Comparison of ENCODE assay signal across 20 cellular contexts in genomic region chr7:130334274-130334673, GRCh38. TPM values are rescaled to one million over a fixed set of nuclear protein-coding genes. Genes with fewer than 3 reads are reported as not detected.
DNase-seq lines count a peak whose midpoint lies in the region; ATAC-seq and TF ChIP-seq lines count a peak whose summit lies in the region.
"Had no signal": no experiment of that assay in that cellular context is flagged by ENCODE, and none has a peak within 500 bp of the region (broad histone marks: within the 10 kb centered on the region; RNA-seq: fewer than 3 reads in every experiment).

No MANE protein-coding gene starts in this region.

- no peaks in the 10 kb centered on the region for H3K9me3 Mint-ChIP-seq in chondrocyte (ENCODE audit: low read depth)
- H3K9me3 Mint-ChIP-seq: CD8-positive, alpha-beta T cell had no signal

- H3K36me3 ChIP-seq in IMR-90 (ENCODE audit: control insufficient read depth, insufficient read depth, low read length) (no peaks in the 10 kb centered on the region), SJCRH30 (no peaks in the 10 kb centered on the region)
- H3K36me3 ChIP-seq: BE2C had no signal

- CTCF ChIA-PET in IMR-90 (lab: Yijun Ruan, JAX): interaction anchor here (0.7 kb wide), 1 partner anchor 393 kb away, joined by 6 read pairs; no protein-coding TSS in a partner anchor

- H3K27me3 Mint-ChIP-seq in chondrocyte (ENCODE audit: low read depth): no peaks in the 10 kb centered on the region

- no peak overlapping the region for H3K4me3 Mint-ChIP-seq in chondrocyte (ENCODE audit: unreplicated experiment)
- H3K4me3 Mint-ChIP-seq: CD8-positive, alpha-beta T cell had no signal

- dilution Hi-C loops in IMR-90 (cut with HindIII; ENCODE audit: low sequenced_read_pairs, unreplicated experiment): no loop called here

- TF ChIP-seq CTCF in IMR-90 (conservative IDR thresholded peaks at IDR 0.05; ENCODE audit: low read depth, low read length): no peak
- TF ChIP-seq CTCF in chondrocyte (IDR thresholded peaks at IDR 0.05): no peak
- no peak for TF ChIP-seq CTCF in fibroblast of villous mesenchyme (IDR thresholded peaks at IDR 0.05; ENCODE audit: insufficient read depth, low read depth, low read length)

- H3K9me1 ChIP-seq in IMR-90 (ENCODE audit: insufficient read depth, low read length): peaks cover 4% of the 10 kb centered on the region; the same call in 1 of the 2 replicates

- ATAC-seq in IMR-90 (ENCODE audit: low read depth) (peak; percentile 29), sciatic nerve (peak; percentile 72)
- ATAC-seq: CD8-positive, alpha-beta T cell had no signal

- peak; percentile 22 for DNase-seq in IMR-90
- no peak for DNase-seq in chondrocyte (ENCODE audit: low spot score)
- peak; percentile 30 for DNase-seq in fibroblast of villous mesenchyme (ENCODE audit: low read depth)
- DNase-seq in sciatic nerve (ENCODE audit: low spot score): no peak
- no peak for DNase-seq in T1000 (lab: John Stamatoyannopoulos, UW)
- DNase-seq in SJCRH30: no peak
- no peak for DNase-seq in activated CD4-positive, alpha-beta T cell treated with anti-CD3 and anti-CD28 coated beads, Interleukin-2, amount 50 U/mL, for 1 hour
- DNase-seq: ACHN; BE2C; CD8-positive, alpha-beta T cell; GF-D8; KBM-7; NCI-H1048; NCI-H146; NCI-H2081 treated with DMSO at 0.1 percent for 48 hours; NCI-H2227 treated with DMSO at 0.1 percent for 48 hours; NCI-H526 had no signal

- H3K56ac ChIP-seq in IMR-90 (ENCODE audit: extremely low read depth, insufficient read depth, low read length): no peak overlapping the region

- peaks cover 11% of the 10 kb centered on the region for H3K4me1 Mint-ChIP-seq in chondrocyte (ENCODE audit: low read depth)

- H3K9me3 ChIP-seq in IMR-90 (ENCODE audit: control insufficient read depth, insufficient read depth, low read length): no peaks in the 10 kb centered on the region
- H3K9me3 ChIP-seq in SJCRH30 (replicated peaks): peaks cover 5% of the 10 kb centered on the region; the same call in 1 of the 2 replicates
- H3K9me3 ChIP-seq: BE2C had no signal

- in situ Hi-C loops in IMR-90 (cut with MboI; ENCODE audit: low sequenced_read_pairs): no loop called here

- POLR2A ChIA-PET in IMR-90 (lab: Charles Lee; ENCODE audit: unreplicated experiment): interaction anchor here (0.5 kb wide), 1 partner anchor 776 kb away, joined by 3 read pairs; no protein-coding TSS in a partner anchor

- no peak overlapping the region for H3K18ac ChIP-seq in IMR-90 (ENCODE audit: low read depth, low read length)

- H4K5ac ChIP-seq in IMR-90 (ENCODE audit: low read depth, low read length): no peak overlapping the region

- no peak overlapping the region for H4K8ac ChIP-seq in IMR-90 (ENCODE audit: low read depth in 2 of 2, low read length in 2 of 2)

- no TSS peak for BruUV-seq in IMR-90 (replicated peaks; lab: Mats Ljungman, UMichigan)

- no peaks in the 10 kb centered on the region for H3K36me3 Mint-ChIP-seq in chondrocyte (ENCODE audit: low read depth)
- H3K36me3 Mint-ChIP-seq: CD8-positive, alpha-beta T cell had no signal

- H2BK20ac ChIP-seq in IMR-90 (ENCODE audit: low read depth, low read length): no peak overlapping the region

- no peaks in the 10 kb centered on the region for H3K79me1 ChIP-seq in IMR-90 (ENCODE audit: low read depth in 1 of 2, low read length in 2 of 2)

- intact Hi-C loops in IMR-90 (cut with micrococcal nuclease): no loop called here
- intact Hi-C loops in sciatic nerve (cut with DNase I): no loop called here

- H4K91ac ChIP-seq in IMR-90 (ENCODE audit: insufficient read depth, low read depth, low read length): no peak overlapping the region

- WGBS in IMR-90 (ENCODE audit: extremely low coverage in 2 of 2, insufficient read length in 1 of 2), 2 experiments: no CpG with 5 or more reads among the region's 6 CpGs

- H3K27me3 ChIP-seq in IMR-90 (ENCODE audit: control insufficient read depth, insufficient read depth, low read length) (no peaks in the 10 kb centered on the region), SJCRH30 (no peaks in the 10 kb centered on the region)
- H3K27me3 ChIP-seq: BE2C had no signal

- H3K4me2 ChIP-seq in IMR-90 (ENCODE audit: low read depth, low read length): no peak overlapping the region

- H2BK5ac ChIP-seq in IMR-90 (ENCODE audit: low read depth, low read length, poor library complexity, severe bottlenecking): no peak overlapping the region

- H3K4me3 ChIP-seq in IMR-90 (ENCODE audit: insufficient read depth, low read depth, low read length) (no peak overlapping the region), fibroblast of villous mesenchyme (ENCODE audit: low read depth, low read length) (no peak overlapping the region), SJCRH30 (no peak overlapping the region)

- H4K20me1 ChIP-seq in IMR-90 (ENCODE audit: insufficient read depth, low read length): no peaks in the 10 kb centered on the region

- H2AK5ac ChIP-seq in IMR-90 (ENCODE audit: low read depth, low read length): 0 out of 2 replicates have a peak overlapping the region, but pooled peaks have one; percentile 20

- H3K4ac ChIP-seq in IMR-90 (ENCODE audit: low read depth, low read length): no peak overlapping the region

- H3K27ac ChIP-seq in IMR-90 (ENCODE audit: insufficient read depth, low read length) (no peak overlapping the region), SJCRH30 (no peak overlapping the region)
- H3K27ac ChIP-seq: HL-60, RWPE1 had no signal

- peak overlapping the region; percentile 55 for H3K27ac Mint-ChIP-seq in chondrocyte (ENCODE audit: unreplicated experiment)
- H3K27ac Mint-ChIP-seq: CD8-positive, alpha-beta T cell had no signal

- no peak overlapping the region for H2BK120ac ChIP-seq in IMR-90 (ENCODE audit: low read depth, low read length)

- H3K4me1 ChIP-seq in IMR-90 (ENCODE audit: control insufficient read depth, insufficient read depth, low read length) (no peaks in the 10 kb centered on the region), SJCRH30 (peaks cover 26% of the 10 kb centered on the region)
- H3K4me1 ChIP-seq: BE2C had no signal

- H3K14ac ChIP-seq in IMR-90 (replicated peaks; ENCODE audit: low read depth, low read length): no peak overlapping the region

- no peak for TF ChIP-seq POLR2A in IMR-90 (IDR thresholded peaks at IDR 0.05; ENCODE audit: low read depth, low read length)

- peak overlapping the region; percentile 28 for H2AFZ ChIP-seq in IMR-90 (replicated peaks; ENCODE audit: low read length, poor library complexity)

- no peak overlapping the region for H2AK9ac ChIP-seq in IMR-90 (replicated peaks; ENCODE audit: low read depth, low read length, poor library complexity)

- no peak overlapping the region for H3K9ac ChIP-seq in IMR-90 (ENCODE audit: low read depth, low read length)

- TF ChIP-seq RAD21 in IMR-90 (IDR thresholded peaks at IDR 0.05; ENCODE audit: low read length): no peak

- H2BK15ac ChIP-seq in IMR-90 (ENCODE audit: low read depth, low read length): no peak overlapping the region

- no peak overlapping the region for H3K23ac ChIP-seq in IMR-90 (ENCODE audit: low read depth, low read length)

TF ChIP-seq in IMR-90, 13 proteins besides CTCF, POLR2A, EP300 and RAD21:
- TF ChIP-seq CHD1 (IDR thresholded peaks at IDR 0.05; ENCODE audit: low read depth, low read length) (no peak), NFE2L2 (IDR thresholded peaks at IDR 0.05; ENCODE audit: low read depth, low read length) (no peak), ELK1 (IDR thresholded peaks at IDR 0.05; ENCODE audit: borderline replicate concordance, low read depth, low read length) (no peak), BHLHE40 (IDR thresholded peaks at IDR 0.05; ENCODE audit: low read depth, low read length) (no peak), RFX5 (IDR thresholded peaks at IDR 0.05; ENCODE audit: low read depth, low read length) (no peak)

RNA-seq across cellular contexts. Expression of gene CPA5, which starts 10.3 kb away (rescaled TPM):
- under 0.01 TPM in 1 of 2 replicates, not detected in the other for total RNA-seq in IMR-90 (2012; rRNA removed)
- 0.53 and 0.86 TPM in 2 replicates for polyA plus RNA-seq in IMR-90 (2012; rRNA removed)
- polyA plus RNA-seq in IMR-90 (2012; cell fraction: cytosol; rRNA removed): 0.32 and 0.45 TPM in 2 replicates
- 0.72 and 0.95 TPM in 2 replicates for polyA plus RNA-seq in IMR-90 (2012; cell fraction: nucleus; rRNA removed; ENCODE audit: low replicate concordance)
- not detected in 3 replicates for total RNA-seq in chondrocyte
- not detected in 2 replicates for total RNA-seq in fibroblast of villous mesenchyme
- not detected for total RNA-seq in sciatic nerve
- 2.6 and 3.3 TPM in 2 replicates for total RNA-seq in SJCRH30 (2014; rRNA removed; shearing (Covaris generic))
- total RNA-seq: CD8-positive, alpha-beta T cell; H1 had no signal

RNA-seq across cellular contexts. Expression of gene CPA4, which starts 41.3 kb away (rescaled TPM):
- 365 and 382 TPM in 2 replicates for total RNA-seq in IMR-90 (2012; rRNA removed)
- polyA plus RNA-seq in IMR-90 (2012; rRNA removed): 287 and 316 TPM in 2 replicates
- polyA plus RNA-seq in IMR-90 (2012; cell fraction: cytosol; rRNA removed): 231 and 233 TPM in 2 replicates
- polyA plus RNA-seq in IMR-90 (2012; cell fraction: nucleus; rRNA removed; ENCODE audit: low replicate concordance): 693 and 899 TPM in 2 replicates
- 2.1 to 10.3 TPM (median 7.9 TPM) in 3 replicates for total RNA-seq in chondrocyte
- 22.5 and 90.2 TPM in 2 replicates for total RNA-seq in fibroblast of villous mesenchyme
- total RNA-seq in sciatic nerve: 2.3 TPM
- total RNA-seq in SJCRH30 (2014; rRNA removed; shearing (Covaris generic)): 3.2 and 4.8 TPM in 2 replicates
- total RNA-seq: CD8-positive, alpha-beta T cell; H1 had no signal

RNA-seq across cellular contexts. Expression of gene CPA1, which starts 46.0 kb away (rescaled TPM):
- total RNA-seq in IMR-90 (2012; rRNA removed): not detected in 2 replicates
- polyA plus RNA-seq in IMR-90 (2012; rRNA removed): not detected in 2 replicates
- 0.07 TPM in 1 of 2 replicates, not detected in the other for polyA plus RNA-seq in IMR-90 (2012; cell fraction: cytosol; rRNA removed)
- polyA plus RNA-seq in IMR-90 (2012; cell fraction: nucleus; rRNA removed; ENCODE audit: low replicate concordance): 0.26 and 0.32 TPM in 2 replicates
- total RNA-seq in chondrocyte: 0.20 TPM in 1 of 3 replicates, not detected in the others
- total RNA-seq in fibroblast of villous mesenchyme: 0.32 and 0.86 TPM in 2 replicates
- total RNA-seq in sciatic nerve: 4.1 TPM
- total RNA-seq in SJCRH30 (2014; rRNA removed; shearing (Covaris generic)): 0.81 and 1.1 TPM in 2 replicates
- total RNA-seq: CD8-positive, alpha-beta T cell; H1 had no signal
- polyA plus RNA-seq: H1 had no signal

Comparison
In these comparisons a context has a peak if more than half of its experiments do, and no peak if none do; other contexts are left out.
1. DNase-seq: peak in IMR-90 (single experiment) and fibroblast of villous mesenchyme (single experiment); none in chondrocyte (single experiment), sciatic nerve (single experiment), T1000 (single experiment), SJCRH30 (0 of 2) and activated CD4-positive, alpha-beta T cell treated with anti-CD3 and anti-CD28 coated beads, Interleukin-2, amount 50 U/mL, for 1 hour (single experiment).